21 cellular contexts compared by ENCODE assay signal in the genomic region with DNA sequence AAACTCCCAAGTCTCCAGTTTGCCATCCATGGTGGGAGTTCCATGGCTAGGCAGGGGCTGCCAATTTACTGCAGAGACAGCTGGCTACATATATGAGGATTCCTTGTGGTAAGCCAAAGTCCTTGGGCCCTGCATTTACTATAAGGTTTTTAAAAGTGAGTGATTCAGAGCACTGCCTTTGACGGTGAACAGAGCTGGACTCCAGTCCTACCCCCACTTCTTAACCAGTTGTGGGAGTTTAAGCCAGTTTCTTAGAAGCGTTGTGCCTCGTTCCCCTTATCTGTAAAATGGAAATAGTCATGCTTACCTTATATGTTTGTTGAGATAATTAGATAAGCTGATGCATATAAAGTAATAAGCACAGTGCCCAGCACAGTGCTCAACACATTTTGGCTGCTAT.
"Had no signal": no experiment of that assay in that cellular context is flagged by ENCODE, and none has a peak within 500 bp of the region (broad histone marks: within the 10 kb centered on the region; RNA-seq: fewer than 3 reads in every experiment).

No MANE protein-coding gene starts in this region.

- DNase-seq: colonic mucosa; cortex of kidney; effector memory CD4-positive, alpha-beta T cell; foreskin keratinocyte; heart left ventricle; hypothalamus; immature natural killer cell; islet precursor cell; kidney; kidney glomerular epithelial cell; left colon; left ventricle myocardium inferior; lower lobe of right lung; mesenchymal stem cell; mucosa of descending colon had no signal

- ATAC-seq: foreskin keratinocyte, gastroesophageal sphincter, heart left ventricle, left colon, left lobe of liver, lower lobe of right lung, mucosa of descending colon had no signal

- H3K27ac ChIP-seq: colonic mucosa, esophagus muscularis mucosa, foreskin keratinocyte, gastroesophageal sphincter, heart left ventricle, hepatocyte, left ventricle myocardium inferior, lower lobe of right lung had no signal

- H3K4me3 ChIP-seq: colonic mucosa, esophagus muscularis mucosa, gastroesophageal sphincter, heart left ventricle, hepatocyte, left ventricle myocardium inferior, lower lobe of right lung, mucosa of descending colon had no signal

- H3K9me3 Mint-ChIP-seq: dendritic cell treated with granulocyte-macrophage colony-stimulating factor and Interleukin-4, amounts not matched to agents 40 ng/mL and 50 ng/mL, for 4 days; immature natural killer cell had no signal

- H3K27me3 Mint-ChIP-seq: dendritic cell treated with granulocyte-macrophage colony-stimulating factor and Interleukin-4, amounts not matched to agents 40 ng/mL and 50 ng/mL, for 4 days had no signal

- H2AFZ ChIP-seq: hepatocyte had no signal

- H3K27ac Mint-ChIP-seq: dendritic cell treated with granulocyte-macrophage colony-stimulating factor and Interleukin-4, amounts not matched to agents 40 ng/mL and 50 ng/mL, for 4 days; immature natural killer cell; mesothelial cell of epicardium had no signal

- H3K4me2 ChIP-seq: hepatocyte had no signal

- H3K9me3 ChIP-seq: colonic mucosa, esophagus muscularis mucosa, gastroesophageal sphincter, heart left ventricle, left ventricle myocardium inferior, lower lobe of right lung, mucosa of descending colon had no signal

- H3K36me3 ChIP-seq: colonic mucosa, esophagus muscularis mucosa, gastroesophageal sphincter, heart left ventricle, left ventricle myocardium inferior, lower lobe of right lung had no signal

- H3K79me2 ChIP-seq: hepatocyte had no signal

- H3K27me3 ChIP-seq: colonic mucosa, esophagus muscularis mucosa, foreskin keratinocyte, gastroesophageal sphincter, heart left ventricle, hepatocyte had no signal

- H3K4me3 Mint-ChIP-seq: dendritic cell treated with granulocyte-macrophage colony-stimulating factor and Interleukin-4, amounts not matched to agents 40 ng/mL and 50 ng/mL, for 4 days; immature natural killer cell; mesothelial cell of epicardium had no signal
